ENCODE assay signal across 24 cellular contexts in the genomic region with DNA sequence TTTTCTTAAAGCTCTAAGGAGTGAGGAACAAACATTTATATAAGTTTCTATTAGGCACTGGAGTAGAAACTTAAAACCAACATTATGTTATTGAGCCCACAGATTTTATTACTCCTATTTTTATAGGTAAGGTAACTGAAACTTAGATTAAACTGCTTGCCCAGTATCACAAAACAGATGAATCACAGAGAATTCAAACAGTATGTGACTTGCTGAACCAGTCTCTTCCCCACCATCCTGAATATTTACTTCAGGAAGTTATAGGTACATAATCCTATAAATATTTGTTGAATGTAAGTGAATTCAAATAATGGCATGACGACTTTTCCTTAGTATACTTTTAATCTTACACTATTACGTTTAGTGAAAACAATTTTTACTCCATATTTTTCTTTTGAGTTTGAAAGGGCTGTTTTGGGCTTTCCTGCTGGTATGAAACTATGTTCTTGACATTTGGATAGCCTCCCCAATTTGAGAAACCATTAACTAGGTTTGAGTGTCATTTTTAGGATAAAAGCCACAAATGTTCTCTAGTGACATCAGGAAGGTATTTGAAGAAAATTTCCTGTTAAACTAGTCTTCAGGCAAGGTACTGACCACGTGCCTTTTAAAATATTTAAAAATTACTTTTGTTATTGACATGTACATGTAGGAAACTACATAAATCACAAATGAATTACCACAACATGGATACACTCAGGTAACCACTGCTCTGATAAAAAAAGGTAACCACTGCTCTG.
"Had no signal": no experiment of that assay in that cellular context is flagged by ENCODE, and none has a peak within 500 bp of the region (broad histone marks: within the 10 kb centered on the region; RNA-seq: fewer than 3 reads in every experiment).

No MANE protein-coding gene starts in this region.

- H3K27me3 ChIP-seq: sigmoid colon had no signal

- ATAC-seq: activated CD8-positive, alpha-beta T cell treated with anti-CD3 and anti-CD28 coated beads, Interleukin-2, amount 10 ng/mL, durations not matched to agents 7 days and 5 days; activated naive CD8-positive, alpha-beta T cell treated with anti-CD3 and anti-CD28 coated beads, Interleukin-2, amount 50 U/mL, for 24 hours; stimulated activated naive CD8-positive, alpha-beta T cell treated with anti-CD3 and anti-CD28 coated beads, Interleukin-15, Interleukin-2, amounts not matched to agents 100 U/mL and 50 U/mL, for 24 hours; T-cell had no signal

- H3K9me3 ChIP-seq: sigmoid colon had no signal

- H3K27ac Mint-ChIP-seq: activated CD8-positive, alpha-beta T cell treated with anti-CD3 and anti-CD28 coated beads, Interleukin-2, amount 10 ng/mL, durations not matched to agents 7 days and 5 days; activated naive CD8-positive, alpha-beta T cell treated with anti-CD3 and anti-CD28 coated beads, Interleukin-2, amount 50 U/mL, for 24 hours; activated T-helper 1 cell treated with anti-CD3 and anti-CD28 coated beads, Interleukin-12 subunit alpha, Interleukin-12 subunit beta, Interleukin-2, Interleukin-4 antibody, amounts not matched to agents 30 ng/mL and 10 ng/mL and 1 ng/mL, durations not matched to agents 14 hours and 24 hours and 36 hours; dendritic cell treated with granulocyte-macrophage colony-stimulating factor and Interleukin-4, amounts not matched to agents 40 ng/mL and 50 ng/mL, for 4 days; T-cell; T-helper 2 cell treated with Interferon-gamma antibody and Interleukin-4, amounts not matched to agents 5 μg/mL and 100 μg/mL, for 36 hours had no signal

- H3K4me3 ChIP-seq: sigmoid colon had no signal

- H3K27ac ChIP-seq: sigmoid colon, WERI-Rb-1 had no signal

- H3K27me3 Mint-ChIP-seq: activated naive CD8-positive, alpha-beta T cell treated with anti-CD3 and anti-CD28 coated beads, Interleukin-2, amount 50 U/mL, for 24 hours; dendritic cell treated with granulocyte-macrophage colony-stimulating factor and Interleukin-4, amounts not matched to agents 40 ng/mL and 50 ng/mL, for 4 days; T-cell had no signal

- H3K4me1 Mint-ChIP-seq: activated naive CD8-positive, alpha-beta T cell treated with anti-CD3 and anti-CD28 coated beads, Interleukin-2, amount 50 U/mL, for 24 hours; T-cell had no signal

- H3K9me3 Mint-ChIP-seq: activated naive CD8-positive, alpha-beta T cell treated with anti-CD3 and anti-CD28 coated beads, Interleukin-2, amount 50 U/mL, for 24 hours; activated T-helper 1 cell treated with anti-CD3 and anti-CD28 coated beads, Interleukin-12 subunit alpha, Interleukin-12 subunit beta, Interleukin-2, Interleukin-4 antibody, amounts not matched to agents 30 ng/mL and 10 ng/mL and 1 ng/mL, durations not matched to agents 14 hours and 24 hours and 36 hours; dendritic cell treated with granulocyte-macrophage colony-stimulating factor and Interleukin-4, amounts not matched to agents 40 ng/mL and 50 ng/mL, for 4 days; T-cell; T-helper 2 cell treated with Interferon-gamma antibody and Interleukin-4, amounts not matched to agents 5 μg/mL and 100 μg/mL, for 36 hours had no signal

- H3K4me3 Mint-ChIP-seq: activated CD8-positive, alpha-beta T cell treated with anti-CD3 and anti-CD28 coated beads, Interleukin-2, amount 10 ng/mL, durations not matched to agents 7 days and 5 days; activated naive CD8-positive, alpha-beta T cell treated with anti-CD3 and anti-CD28 coated beads, Interleukin-2, amount 50 U/mL, for 24 hours; activated T-helper 1 cell treated with anti-CD3 and anti-CD28 coated beads, Interleukin-12 subunit alpha, Interleukin-12 subunit beta, Interleukin-2, Interleukin-4 antibody, amounts not matched to agents 30 ng/mL and 10 ng/mL and 1 ng/mL, durations not matched to agents 14 hours and 24 hours and 36 hours; dendritic cell treated with granulocyte-macrophage colony-stimulating factor and Interleukin-4, amounts not matched to agents 40 ng/mL and 50 ng/mL, for 4 days; nephron progenitor cell; T-cell; T-helper 2 cell treated with Interferon-gamma antibody and Interleukin-4, amounts not matched to agents 5 μg/mL and 100 μg/mL, for 36 hours had no signal

- DNase-seq: activated CD4-positive, alpha-beta T cell treated with anti-CD3 and anti-CD28 coated beads for 1 hour; activated CD4-positive, alpha-beta T cell treated with anti-CD3 and anti-CD28 coated beads, Interleukin-2, amount 50 U/mL, for 1 hour; activated CD8-positive, alpha-beta T cell treated with anti-CD3 and anti-CD28 coated beads, Interleukin-2, amount 10 ng/mL, durations not matched to agents 7 days and 5 days; activated gamma-delta T cell; activated naive CD4-positive, alpha-beta T cell treated with anti-CD3 and anti-CD28 coated beads, Interleukin-2, amount 50 U/mL, for 16 hours; activated naive CD8-positive, alpha-beta T cell treated with anti-CD3 and anti-CD28 coated beads, Interleukin-2, amount 50 U/mL, for 24 hours; caudate nucleus; effector CD4-positive, alpha-beta T cell; foreskin melanocyte; glutamatergic neuron; hippocampal formation; kidney glomerular epithelial cell; nephron progenitor cell; nucleus accumbens; posterior cingulate gyrus; retina; sigmoid colon; stimulated activated CD4-positive, alpha-beta T cell treated with anti-CD3 and anti-CD28 coated beads, Interleukin-4, amount 100 ng/mL, for 1 hour; stimulated activated naive CD8-positive, alpha-beta T cell treated with anti-CD3 and anti-CD28 coated beads, Interleukin-15, Interleukin-2, amounts not matched to agents 100 U/mL and 50 U/mL, for 24 hours; T-cell; WERI-Rb-1 had no signal
